ENCODE assay signal across 1 cellular context in the genomic region with DNA sequence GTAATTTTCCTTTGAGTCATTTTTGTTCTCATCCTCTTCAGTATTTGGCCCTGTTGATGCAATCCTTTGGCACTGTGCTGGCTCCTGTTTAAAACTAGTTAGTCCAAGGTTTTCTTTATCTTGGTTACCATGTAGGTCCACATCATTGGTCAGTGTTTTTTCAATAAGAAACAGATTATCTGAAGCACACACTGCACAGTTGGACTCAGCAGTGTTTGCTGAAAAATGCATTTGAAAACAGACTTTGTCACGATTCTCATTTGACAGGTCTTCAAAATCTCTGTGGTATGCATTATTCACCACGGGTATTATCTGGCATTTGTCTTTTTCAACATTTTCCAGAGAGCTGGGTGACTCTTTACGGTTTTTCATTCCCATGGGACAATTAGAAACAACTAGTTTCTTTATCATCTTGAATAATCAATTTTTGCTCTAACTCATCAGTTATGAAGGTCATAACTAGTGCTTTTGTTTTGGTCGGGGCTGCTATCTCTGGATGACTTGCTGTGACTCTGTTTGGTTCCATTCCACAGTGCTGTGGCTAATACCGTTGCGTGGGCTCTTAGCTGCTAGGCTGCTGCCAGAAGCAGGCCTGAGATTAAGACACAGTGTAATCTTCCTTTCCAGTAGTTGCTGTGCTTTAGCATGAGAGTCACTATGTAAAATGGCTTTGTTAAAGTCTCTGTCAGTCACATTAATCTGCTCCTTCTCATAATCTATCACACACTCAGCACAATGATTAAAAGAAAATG.
TF ChIP-seq lines count a peak whose summit lies in the region.

No MANE protein-coding gene starts in this region.

TF ChIP-seq in K562, 482 proteins besides CTCF, POLR2A, EP300 and RAD21 (continued from another document):
- TF ChIP-seq, protein P1, sequence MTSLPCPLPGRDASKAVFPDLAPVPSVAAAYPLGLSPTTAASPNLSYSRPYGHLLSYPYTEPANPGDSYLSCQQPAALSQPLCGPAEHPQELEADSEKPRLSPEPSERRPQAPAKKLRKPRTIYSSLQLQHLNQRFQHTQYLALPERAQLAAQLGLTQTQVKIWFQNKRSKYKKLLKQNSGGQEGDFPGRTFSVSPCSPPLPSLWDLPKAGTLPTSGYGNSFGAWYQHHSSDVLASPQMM (CRISPR knock-in tag; IDR thresholded peaks at IDR 0.05) = no peak
